Comparison of ENCODE assay signal across 27 cellular contexts in genomic region chr18:41162191-41162590, GRCh38.
"Had no signal": no experiment of that assay in that cellular context is flagged by ENCODE, and none has a peak within 500 bp of the region (broad histone marks: within the 10 kb centered on the region; RNA-seq: fewer than 3 reads in every experiment).

No MANE protein-coding gene starts in this region.

- DNase-seq: activated CD4-positive, alpha-beta T cell treated with anti-CD3 and anti-CD28 coated beads for 4 hours; activated CD4-positive, alpha-beta T cell treated with anti-CD3 and anti-CD28 coated beads, Interleukin-2, amount 50 U/mL, for 4 hours; activated CD8-positive, alpha-beta memory T cell treated with anti-CD3 and anti-CD28 coated beads, Interleukin-2, amount 50 U/mL, for 48 hours; activated CD8-positive, alpha-beta T cell treated with anti-CD3 and anti-CD28 coated beads, Interleukin-2, amount 10 ng/mL, durations not matched to agents 7 days and 5 days; activated naive CD4-positive, alpha-beta T cell treated with anti-CD3 and anti-CD28 coated beads, Interleukin-2, amount 50 U/mL, for 16 hours; activated naive CD8-positive, alpha-beta T cell treated with anti-CD3 and anti-CD28 coated beads, Interleukin-2, amount 10 ng/mL, durations not matched to agents 7 days and 5 days; activated T-cell treated with anti-CD3 and anti-CD28 coated beads, Interleukin-2, amount 50 U/mL, for 1 hour; anterior cingulate cortex; cerebellar nuclear complex; MG63; MV-4-11; NCI-H1105; NCI-H1436; NCI-H1694 treated with DMSO at 0.1 percent for 48 hours; NCI-H2029 treated with DMSO at 0.1 percent for 48 hours; NCI-H345; NCI-H510A treated with DMSO at 0.1 percent for 48 hours; NCI-H69; NK-92 treated with Interleukin-12 subunit alpha and Interleukin-12 subunit beta, amount 100 ng/mL, for 24 hours; OCI-M1; RPMI8226; SK-N-SH; SW 1271 had no signal

- H3K4me3 ChIP-seq: adrenal gland, MG63 had no signal

- H3K36me3 ChIP-seq: adrenal gland, MG63 had no signal

- H3K4me1 Mint-ChIP-seq: activated naive CD8-positive, alpha-beta T cell treated with anti-CD3 and anti-CD28 coated beads, Interleukin-2, amount 10 ng/mL, durations not matched to agents 7 days and 5 days had no signal

- H3K9me3 ChIP-seq: adrenal gland, MG63, SK-N-SH had no signal

- H3K27me3 Mint-ChIP-seq: activated naive CD8-positive, alpha-beta T cell treated with anti-CD3 and anti-CD28 coated beads, Interleukin-2, amount 10 ng/mL, durations not matched to agents 7 days and 5 days had no signal

- ATAC-seq: activated CD4-positive, CD25-positive, alpha-beta regulatory T cell treated with anti-CD3 and anti-CD28 coated beads, Interleukin-2, amount 50 U/mL, for 24 hours; activated CD8-positive, alpha-beta T cell treated with anti-CD3 and anti-CD28 coated beads, Interleukin-2, amount 10 ng/mL, durations not matched to agents 7 days and 5 days; Panc1; Right ventricle myocardium inferior had no signal

- H3K4me3 Mint-ChIP-seq: activated CD8-positive, alpha-beta T cell treated with anti-CD3 and anti-CD28 coated beads, Interleukin-2, amount 10 ng/mL, durations not matched to agents 7 days and 5 days; activated naive CD8-positive, alpha-beta T cell treated with anti-CD3 and anti-CD28 coated beads, Interleukin-2, amount 10 ng/mL, durations not matched to agents 7 days and 5 days had no signal

- H3K4me1 ChIP-seq: adrenal gland had no signal

- H3K9ac ChIP-seq: SK-N-SH had no signal

- H3K4me2 ChIP-seq: SK-N-SH had no signal

- H3K27ac Mint-ChIP-seq: activated CD8-positive, alpha-beta T cell treated with anti-CD3 and anti-CD28 coated beads, Interleukin-2, amount 10 ng/mL, durations not matched to agents 7 days and 5 days; activated naive CD8-positive, alpha-beta T cell treated with anti-CD3 and anti-CD28 coated beads, Interleukin-2, amount 10 ng/mL, durations not matched to agents 7 days and 5 days had no signal

- H3K27ac ChIP-seq: adrenal gland had no signal

- H3K36me3 Mint-ChIP-seq: activated naive CD8-positive, alpha-beta T cell treated with anti-CD3 and anti-CD28 coated beads, Interleukin-2, amount 10 ng/mL, durations not matched to agents 7 days and 5 days had no signal

- H3K27me3 ChIP-seq: adrenal gland, MG63 had no signal
